In genomic region chr6:162157157-162157556, GRCh38 we compare ENCODE assay signal across 15 cellular contexts.
A peak's percentile ranks its signal among the peaks of the same experiment; 100 is the strongest.
DNase-seq lines count a peak whose midpoint lies in the region; ATAC-seq and TF ChIP-seq lines count a peak whose summit lies in the region.
"Had no signal": no experiment of that assay in that cellular context is flagged by ENCODE, and none has a peak within 500 bp of the region (broad histone marks: within the 10 kb centered on the region; RNA-seq: fewer than 3 reads in every experiment).

No MANE protein-coding gene starts in this region.

- no peak overlapping the region for H3K27ac ChIP-seq in ovary
- H3K27ac ChIP-seq in coronary artery, result no peak overlapping the region

- ATAC-seq in GM18907 (IDR thresholded peaks at IDR 0.05; ENCODE audit: unreplicated experiment) (peak; percentile 55), GM21786 (IDR thresholded peaks at IDR 0.05; ENCODE audit: unreplicated experiment) (peak; percentile 95)

- H3K27ac Mint-ChIP-seq in IgD-negative memory B cell, result peak overlapping the region in 1 of 3 donors; percentile 46
- H3K27ac Mint-ChIP-seq: activated CD4-positive, alpha-beta memory T cell treated with anti-CD3 and anti-CD28 coated beads for 36 hours; activated T-helper 2 cell treated with anti-CD3 and anti-CD28 coated beads, Interferon-gamma antibody, Interleukin-2, Interleukin-4, amounts not matched to agents 10 μg/mL and 5 μg/mL and 100 μg/mL, durations not matched to agents 14 hours and 24 hours and 36 hours; H9; T-helper 2 cell treated with Interferon-gamma antibody and Interleukin-4, amounts not matched to agents 5 μg/mL and 100 μg/mL, for 36 hours had no signal

- peak; percentile 50 for DNase-seq in pons (ENCODE audit: low spot score)
- DNase-seq in ovary, result no peak
- DNase-seq in HUDEP-2 (lab: John Stamatoyannopoulos, UW; ENCODE audit: unreplicated experiment in 76 of 76), result no peak
- no peak for DNase-seq in coronary artery (ENCODE audit: low spot score)
- DNase-seq: activated CD4-positive, alpha-beta memory T cell treated with anti-CD3 and anti-CD28 coated beads for 36 hours; H9; mesenchymal stem cell; MG63; NCI-H345 had no signal

- intact Hi-C loops in ovary (cut with DNase I), result no loop called here

- 37 to 45% (median 38%) methylated on average over 1 of the region's 1 CpG for WGBS in ovary, 3 donors

- H3K9me3 Mint-ChIP-seq in IgD-negative memory B cell, result peaks cover 0 to 1% (median 0%) of the 10 kb centered on the region in 3 donors
- H3K9me3 Mint-ChIP-seq: activated T-helper 2 cell treated with anti-CD3 and anti-CD28 coated beads, Interferon-gamma antibody, Interleukin-2, Interleukin-4, amounts not matched to agents 10 μg/mL and 5 μg/mL and 100 μg/mL, durations not matched to agents 14 hours and 24 hours and 36 hours; T-helper 2 cell treated with Interferon-gamma antibody and Interleukin-4, amounts not matched to agents 5 μg/mL and 100 μg/mL, for 36 hours had no signal

- no peak for TF ChIP-seq EP300 in ovary (IDR thresholded peaks at IDR 0.05)

- H3K4me1 Mint-ChIP-seq in IgD-negative memory B cell, result peaks cover 7 to 9% (median 9%) of the 10 kb centered on the region in 3 donors

- peak overlapping the region in 3 of 4 donors; percentile 14 to 50 (median 22) for H3K4me3 Mint-ChIP-seq in IgD-negative memory B cell
- H3K4me3 Mint-ChIP-seq: activated CD4-positive, alpha-beta memory T cell treated with anti-CD3 and anti-CD28 coated beads for 36 hours; H9; T-helper 2 cell treated with Interferon-gamma antibody and Interleukin-4, amounts not matched to agents 5 μg/mL and 100 μg/mL, for 36 hours had no signal

- H3K27me3 ChIP-seq in ovary, result no peaks in the 10 kb centered on the region
- H3K27me3 ChIP-seq: MG63 had no signal

- no peaks in the 10 kb centered on the region for H3K27me3 Mint-ChIP-seq in IgD-negative memory B cell
- H3K27me3 Mint-ChIP-seq: activated CD4-positive, alpha-beta memory T cell treated with anti-CD3 and anti-CD28 coated beads for 36 hours had no signal

- TF ChIP-seq POLR2A in ovary (IDR thresholded peaks at IDR 0.05), result no peak

- H3K9me3 ChIP-seq in ovary, result no peaks in the 10 kb centered on the region
- H3K9me3 ChIP-seq: MG63 had no signal

- no peaks in the 10 kb centered on the region for H3K4me1 ChIP-seq in ovary (ENCODE audit: insufficient read depth)

- no peaks in the 10 kb centered on the region for H3K36me3 ChIP-seq in ovary
- H3K36me3 ChIP-seq: MG63 had no signal

- peaks cover 6% of the 10 kb centered on the region for H3K36me3 Mint-ChIP-seq in IgD-negative memory B cell
- H3K36me3 Mint-ChIP-seq: activated CD4-positive, alpha-beta memory T cell treated with anti-CD3 and anti-CD28 coated beads for 36 hours had no signal

- H3K4me3 ChIP-seq in ovary (no peak overlapping the region), coronary artery (no peak overlapping the region)
- H3K4me3 ChIP-seq: MG63, smooth muscle cell had no signal

- TF ChIP-seq CTCF in ovary (IDR thresholded peaks at IDR 0.05) (no peak), coronary artery (IDR thresholded peaks at IDR 0.05) (no peak)
